ENCODE assay signal across 25 cellular contexts in the genomic region with DNA sequence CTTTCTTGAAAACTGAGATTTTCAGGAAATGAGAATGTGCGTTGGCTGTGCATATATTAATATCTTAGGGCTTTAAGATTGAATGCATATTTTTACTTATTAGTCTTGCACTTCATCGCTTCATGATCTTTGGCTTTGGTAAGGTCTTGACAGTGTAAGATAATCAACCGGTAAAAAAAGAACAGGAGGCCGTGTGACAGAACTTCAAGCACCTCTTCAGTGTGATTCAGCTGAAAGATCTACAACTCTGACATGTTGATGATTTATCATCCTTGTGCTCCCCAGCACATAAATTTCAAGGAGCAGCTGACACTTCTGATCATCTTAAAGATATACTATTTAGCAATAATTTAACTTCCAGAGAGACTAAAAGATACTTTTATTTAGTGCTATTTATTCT.
"Had no signal": no experiment of that assay in that cellular context is flagged by ENCODE, and none has a peak within 500 bp of the region (broad histone marks: within the 10 kb centered on the region; RNA-seq: fewer than 3 reads in every experiment).

No MANE protein-coding gene starts in this region.

- H3K9me3 ChIP-seq: colonic mucosa, esophagus squamous epithelium, gastrocnemius medialis, left lung, lower lobe of right lung, mucosa of descending colon had no signal

- FAIRE-seq: endometrium, islet of Langerhans, keratinocyte had no signal

- H3K27ac ChIP-seq: colonic mucosa, epithelial cell of prostate, esophagus squamous epithelium, gastrocnemius medialis, heart right ventricle, left lung, lower lobe of right lung had no signal

- H3K4me3 ChIP-seq: colonic mucosa, esophagus squamous epithelium, gastrocnemius medialis, heart right ventricle, left lung, lower lobe of right lung, mucosa of descending colon had no signal

- H3K36me3 ChIP-seq: colonic mucosa, esophagus squamous epithelium, gastrocnemius medialis, heart right ventricle, left lung, lower lobe of right lung had no signal

- H3K27me3 ChIP-seq: colonic mucosa, esophagus squamous epithelium, gastrocnemius medialis, heart right ventricle, left lung had no signal

- H3K4me1 ChIP-seq: colonic mucosa, esophagus squamous epithelium, gastrocnemius medialis, heart right ventricle, left lung, lower lobe of right lung had no signal

- ATAC-seq: effector memory CD8-positive, alpha-beta T cell; esophagus mucosa; gastrocnemius medialis; heart right ventricle; left cardiac atrium; left lung; left ventricle myocardium superior; lower lobe of right lung; mucosa of descending colon had no signal

- DNase-seq: colonic mucosa; cortex of kidney; effector CD8-positive, alpha-beta T cell; effector memory CD8-positive, alpha-beta T cell; endodermal cell; erythroblast; esophagus squamous epithelium; foreskin fibroblast; foreskin melanocyte; gastrocnemius medialis; glutamatergic neuron; heart right ventricle; hippocampal formation; left cardiac atrium; left lung; left ventricle myocardium superior; lower lobe of right lung; mesenchymal stem cell; mucosa of descending colon; naive B cell had no signal
